ENCODE assay signal across 8 cellular contexts in the genomic region with DNA sequence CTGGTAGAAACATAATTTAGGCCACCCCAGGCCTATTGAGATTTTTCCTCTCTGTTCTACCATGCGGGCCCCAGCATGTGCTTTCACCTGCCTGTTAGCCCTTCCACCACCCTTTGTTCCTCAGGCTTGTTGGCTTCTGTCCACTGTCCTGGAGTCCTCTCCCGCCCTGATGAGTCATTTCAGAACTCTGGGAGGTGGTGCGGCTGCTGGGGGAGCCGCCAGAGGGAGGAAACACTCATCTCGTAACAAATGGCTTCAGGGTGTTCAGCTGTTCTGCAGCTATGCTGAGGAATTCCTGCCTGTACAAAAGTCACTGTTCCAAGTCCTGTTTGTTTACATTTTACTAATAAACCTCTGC. TPM values are rescaled to one million over a fixed set of nuclear protein-coding genes. Genes with fewer than 3 reads are reported as not detected.
DNase-seq lines count a peak whose midpoint lies in the region; ATAC-seq, FAIRE-seq and TF ChIP-seq lines count a peak whose summit lies in the region.

No MANE protein-coding gene starts in this region.

- ATAC-seq in left colon (peak; percentile 99), HG02981 (IDR thresholded peaks at IDR 0.05; ENCODE audit: unreplicated experiment) (no peak), HG03175 (IDR thresholded peaks at IDR 0.05; ENCODE audit: unreplicated experiment) (no peak)

- H3K4me3 Mint-ChIP-seq in Calu3 (ENCODE audit: low read depth, unreplicated experiment): no peak overlapping the region

- H3K27ac ChIP-seq in testis: peak overlapping the region; percentile 74 to 78

- H3K4me1 Mint-ChIP-seq in Calu3 (ENCODE audit: low read depth, unreplicated experiment): no peaks in the 10 kb centered on the region

- no TSS peak for BruUV-seq in Calu3 (replicated peaks; lab: Mats Ljungman, UMichigan)

- H3K9me3 Mint-ChIP-seq in Calu3 (ENCODE audit: low read depth, unreplicated experiment): peaks cover 5% of the 10 kb centered on the region

- no peak overlapping the region for H3K27ac Mint-ChIP-seq in Calu3 (ENCODE audit: unreplicated experiment)

- TF ChIP-seq POLR2A in testis (IDR thresholded peaks at IDR 0.05): no peak

- intact Hi-C loops in Calu3 (cut with micrococcal nuclease; ENCODE audit: unreplicated experiment) (no loop called here), left colon (cut with DNase I, micrococcal nuclease) (no loop called here), testis (cut with DNase I; ENCODE audit: low total_unique reads) (no loop called here)

- no peaks in the 10 kb centered on the region for H3K36me3 Mint-ChIP-seq in Calu3 (ENCODE audit: insufficient read depth, unreplicated experiment)

- no peaks in the 10 kb centered on the region for H3K9me3 ChIP-seq in testis

- no peak overlapping the region for H3K4me3 ChIP-seq in bronchial epithelial cell (ENCODE audit: low read depth, low read length)
- no peak overlapping the region for H3K4me3 ChIP-seq in testis

- peaks cover 38% of the 10 kb centered on the region for H3K4me1 ChIP-seq in testis

- H3K36me3 ChIP-seq in bronchial epithelial cell (ENCODE audit: control insufficient read depth, insufficient read depth, low read length): no peaks in the 10 kb centered on the region
- H3K36me3 ChIP-seq in testis (ENCODE audit: low read depth, missing control alignments): no peaks in the 10 kb centered on the region

- no peaks in the 10 kb centered on the region for H3K27me3 ChIP-seq in bronchial epithelial cell (ENCODE audit: control insufficient read depth, insufficient read depth, low read length)
- H3K27me3 ChIP-seq in testis: no peaks in the 10 kb centered on the region

- TF ChIP-seq CTCF in Calu3 (IDR thresholded peaks at IDR 0.05; ENCODE audit: unreplicated experiment): no peak
- TF ChIP-seq CTCF in bronchial epithelial cell (IDR thresholded peaks at IDR 0.05; ENCODE audit: insufficient read depth, low read length, severe bottlenecking): peak; percentile 58
- peak in 1 of 3 experiments; percentile 43 for TF ChIP-seq CTCF in testis (IDR thresholded peaks at IDR 0.05)

- DNase-seq in Calu3: peak; percentile 64
- peak; percentile 63 for DNase-seq in NCI-H2196 treated with DMSO at 0.1 percent for 48 hours (lab: John Stamatoyannopoulos, UW; ENCODE audit: unreplicated experiment)
- DNase-seq in bronchial epithelial cell (ENCODE audit: low read depth): peak; percentile 96
- DNase-seq in left colon: peak; percentile 67 to 91
- peak; percentile 93 for DNase-seq in testis
- no peak for DNase-seq in NCI-H187 treated with DMSO at 0.1 percent for 48 hours (lab: John Stamatoyannopoulos, UW)

- 11 to 47% methylated on average over 5 of the region's 5 CpGs for WGBS in testis, 2 donors

- peak; percentile 99 for FAIRE-seq in bronchial epithelial cell (lab: Jason Lieb, UNC)

- CTCF ChIA-PET in Calu3 (lab: Charles Lee): no interaction called here

- no peaks in the 10 kb centered on the region for H3K27me3 Mint-ChIP-seq in Calu3 (ENCODE audit: unreplicated experiment)

RNA-seq across cellular contexts. Expression of gene LRTM1, which starts 36.3 kb away (rescaled TPM):
- total RNA-seq in Calu3 (2022) (not detected in 2 replicates), bronchial epithelial cell (not detected in 2 replicates), left colon (not detected), testis (not detected)
- 0.22 TPM for polyA plus RNA-seq in testis (ENCODE audit: insufficient read depth, low read depth, low replicate concordance)
